Comparison of ENCODE assay signal across 20 cellular contexts in genomic region chr5:34886718-34887117, GRCh38. TPM values are rescaled to one million over a fixed set of nuclear protein-coding genes. Genes with fewer than 3 reads are reported as not detected.
DNase-seq lines count a peak whose midpoint lies in the region; ATAC-seq, FAIRE-seq and TF ChIP-seq lines count a peak whose summit lies in the region.
"Had no signal": no experiment of that assay in that cellular context is flagged by ENCODE, and none has a peak within 500 bp of the region (broad histone marks: within the 10 kb centered on the region; RNA-seq: fewer than 3 reads in every experiment).

No MANE protein-coding gene starts in this region.

- intact Hi-C loops in activated CD4-positive, alpha-beta T cell treated with anti-CD3 and anti-CD28 coated beads for 36 hours (cut with DNase I, micrococcal nuclease): no loop called here

- CTCF ChIA-PET in activated CD4-positive, alpha-beta T cell treated with anti-CD3 and anti-CD28 coated beads for 36 hours (lab: Charles Lee): interaction anchor here (1.9 kb wide), 1 partner anchor 363 kb away, joined by 7 read pairs; no protein-coding TSS in a partner anchor
- CTCF ChIA-PET in HEK293T (lab: Yijun Ruan, JAX): no interaction called here

- DNase-seq in activated CD4-positive, alpha-beta T cell treated with anti-CD3 and anti-CD28 coated beads for 36 hours: no peak
- DNase-seq in activated CD4-positive, alpha-beta T cell treated with anti-CD3 and anti-CD28 coated beads for 4 hours: no peak
- DNase-seq in RCC 7860 (ENCODE audit: low spot score) (peak; percentile 51), glomerular visceral epithelial cell (ENCODE audit: extremely low spot score) (peak; percentile 36), AG08395 (ENCODE audit: low spot score) (no peak), NCI-H526 (lab: John Stamatoyannopoulos, UW) (no peak), HEK293T (ENCODE audit: extremely low spot score) (no peak)
- no peak for DNase-seq in activated CD4-positive, CD25-positive, alpha-beta regulatory T cell treated with anti-CD3 and anti-CD28 coated beads, Interleukin-2, amount 50 U/mL, for 72 hours
- DNase-seq: 8988T; CD8-positive, alpha-beta memory T cell; H9; MG63; NCI-H1417; NCI-H1694 treated with DMSO at 0.1 percent for 48 hours; NCI-H2081 treated with DMSO at 0.1 percent for 48 hours; NCI-H446 treated with DMSO at 0.1 percent for 48 hours; NCI-H82; SJCRH30 had no signal

- peaks cover 2% of the 10 kb centered on the region for H3K27me3 Mint-ChIP-seq in activated CD4-positive, alpha-beta T cell treated with anti-CD3 and anti-CD28 coated beads for 36 hours

- no peaks in the 10 kb centered on the region for H3K9me3 Mint-ChIP-seq in activated CD4-positive, alpha-beta T cell treated with anti-CD3 and anti-CD28 coated beads for 36 hours (ENCODE audit: low read depth)
- H3K9me3 Mint-ChIP-seq: CD8-positive, alpha-beta memory T cell; H9 had no signal

- ATAC-seq in activated CD4-positive, alpha-beta T cell treated with anti-CD3 and anti-CD28 coated beads for 36 hours: peak; percentile 47
- ATAC-seq: Panc1 had no signal

- H3K27ac Mint-ChIP-seq in activated CD4-positive, alpha-beta T cell treated with anti-CD3 and anti-CD28 coated beads for 36 hours: no peak overlapping the region
- H3K27ac Mint-ChIP-seq: CD8-positive, alpha-beta memory T cell; H9 had no signal

- H3K36me3 Mint-ChIP-seq in activated CD4-positive, alpha-beta T cell treated with anti-CD3 and anti-CD28 coated beads for 36 hours (ENCODE audit: low read depth): no peaks in the 10 kb centered on the region
- H3K36me3 Mint-ChIP-seq: CD8-positive, alpha-beta memory T cell had no signal

- POLR2A ChIA-PET in activated CD4-positive, alpha-beta T cell treated with anti-CD3 and anti-CD28 coated beads for 36 hours (lab: Charles Lee): no interaction called here
- POLR2A ChIA-PET in HEK293T (lab: Yijun Ruan, JAX): no interaction called here

- FAIRE-seq in RCC 7860 (lab: Jason Lieb, UNC): peak; percentile 84

- H3K4me3 Mint-ChIP-seq in activated CD4-positive, alpha-beta T cell treated with anti-CD3 and anti-CD28 coated beads for 36 hours: no peak overlapping the region
- H3K4me3 Mint-ChIP-seq: CD8-positive, alpha-beta memory T cell; H9 had no signal

- no peaks in the 10 kb centered on the region for H3K4me1 Mint-ChIP-seq in activated CD4-positive, alpha-beta T cell treated with anti-CD3 and anti-CD28 coated beads for 36 hours
- H3K4me1 Mint-ChIP-seq: CD8-positive, alpha-beta memory T cell; H9 had no signal

TF ChIP-seq in HEK293T, 16 proteins besides CTCF, POLR2A, EP300 and RAD21:
- no peak for TF ChIP-seq TARDBP (IDR thresholded peaks at IDR 0.05)

RNA-seq across cellular contexts. Expression of gene RAD1, which starts 28.6 kb away (rescaled TPM):
- total RNA-seq in activated CD4-positive, alpha-beta T cell treated with anti-CD3 and anti-CD28 coated beads for 36 hours: 10 to 100 TPM; 38.7 to 43.0 TPM

RNA-seq across cellular contexts. Expression of gene BRIX1, which starts 28.8 kb away (rescaled TPM):
- 100 to 1,000 TPM in 1 of 2 experiments, 10 to 100 TPM in 1; 81.2 to 104 TPM for total RNA-seq in activated CD4-positive, alpha-beta T cell treated with anti-CD3 and anti-CD28 coated beads for 36 hours

RNA-seq across cellular contexts. Expression of gene DNAJC21, which starts 42.6 kb away (rescaled TPM):
- total RNA-seq in activated CD4-positive, alpha-beta T cell treated with anti-CD3 and anti-CD28 coated beads for 36 hours: 10 to 100 TPM; 58.5 to 58.6 TPM

RNA-seq across cellular contexts. Expression of gene TTC23L, which starts 47.8 kb away (rescaled TPM):
- total RNA-seq in activated CD4-positive, alpha-beta T cell treated with anti-CD3 and anti-CD28 coated beads for 36 hours: under 1 TPM; 0.26 to 0.30 TPM
- total RNA-seq: LHCN-M2, SJCRH30 had no signal

Comparison
In these comparisons a context has a peak if more than half of its experiments do, and no peak if none do; other contexts are left out.
1. DNase-seq: peak in RCC 7860 (single experiment) and glomerular visceral epithelial cell (single experiment); none in activated CD4-positive, alpha-beta T cell treated with anti-CD3 and anti-CD28 coated beads for 36 hours (single experiment), activated CD4-positive, alpha-beta T cell treated with anti-CD3 and anti-CD28 coated beads for 4 hours (0 of 2), activated CD4-positive, CD25-positive, alpha-beta regulatory T cell treated with anti-CD3 and anti-CD28 coated beads, Interleukin-2, amount 50 U/mL, for 72 hours (single experiment), AG08395 (single experiment), NCI-H526 (0 of 2) and HEK293T (single experiment).